ENCODE assay signal across 21 cellular contexts in genomic region chr13:64164435-64164834, GRCh38.
"Had no signal": no experiment of that assay in that cellular context is flagged by ENCODE, and none has a peak within 500 bp of the region (broad histone marks: within the 10 kb centered on the region; RNA-seq: fewer than 3 reads in every experiment).

No MANE protein-coding gene starts in this region.

- H3K27me3 ChIP-seq: breast epithelium, esophagus squamous epithelium, gastrocnemius medialis had no signal

- H3K36me3 ChIP-seq: breast epithelium, esophagus squamous epithelium, gastrocnemius medialis had no signal

- H3K9me3 ChIP-seq: breast epithelium, esophagus squamous epithelium, gastrocnemius medialis had no signal

- ATAC-seq: gastrocnemius medialis; stimulated activated naive CD8-positive, alpha-beta T cell treated with anti-CD3 and anti-CD28 coated beads, Interleukin-15, Interleukin-2, amounts not matched to agents 100 U/mL and 50 U/mL, for 24 hours; WTC11 had no signal

- DNase-seq: activated CD4-positive, alpha-beta T cell treated with anti-CD3 and anti-CD28 coated beads for 4 hours; activated CD4-positive, alpha-beta T cell treated with anti-CD3 and anti-CD28 coated beads, Interleukin-2, amount 50 U/mL, for 48 hours; activated naive CD4-positive, alpha-beta T cell treated with Interleukin-2 at 50 U/mL for 16 hours; activated naive CD8-positive, alpha-beta T cell treated with anti-CD3 and anti-CD28 coated beads for 36 hours; activated T-cell treated with anti-CD3 and anti-CD28 coated beads, Interleukin-2, amount 50 U/mL, for 48 hours; cortex of kidney; endodermal cell; esophagus squamous epithelium; hippocampal formation; nephron progenitor cell; nucleus accumbens; retina; small intestine; stimulated activated CD4-positive, alpha-beta T cell treated with anti-CD3 and anti-CD28 coated beads, Interleukin-15, amount 100 ng/mL, for 24 hours; stimulated activated CD8-positive, alpha-beta memory T cell treated with anti-CD3 and anti-CD28 coated beads, Interleukin-4, amount 100 ng/mL, for 48 hours; stimulated activated naive CD8-positive, alpha-beta T cell treated with anti-CD3 and anti-CD28 coated beads, Interleukin-15, Interleukin-2, amounts not matched to agents 100 U/mL and 50 U/mL, for 24 hours; T-helper 9 cell had no signal

- H3K4me1 ChIP-seq: breast epithelium, esophagus squamous epithelium, gastrocnemius medialis had no signal

- H3K27ac ChIP-seq: breast epithelium, esophagus squamous epithelium, gastrocnemius medialis had no signal

- FAIRE-seq: astrocyte, small intestine had no signal

- H3K4me3 ChIP-seq: breast epithelium, esophagus squamous epithelium, gastrocnemius medialis had no signal
